In the genomic region with DNA sequence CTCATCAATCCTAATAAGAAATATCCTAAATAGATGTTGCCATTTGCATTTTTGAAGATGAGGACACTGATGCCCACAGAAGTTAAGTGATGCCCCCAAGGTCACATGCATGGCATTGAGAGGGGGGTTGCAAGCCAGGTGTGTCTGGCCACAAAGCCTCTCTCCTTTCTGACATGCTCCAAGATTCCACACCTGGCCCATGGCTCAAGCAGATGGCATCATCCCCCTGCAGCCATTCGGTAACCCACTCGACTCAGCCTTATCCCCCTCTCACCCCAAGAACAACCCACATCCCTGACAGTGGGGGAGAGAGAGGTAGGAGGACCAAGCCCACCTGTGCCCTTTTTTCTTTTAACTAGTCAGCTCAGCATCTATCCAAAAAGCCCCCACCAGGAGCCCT, we compare ENCODE assay signal across 29 cellular contexts. TPM values are rescaled to one million over a fixed set of nuclear protein-coding genes. Genes with fewer than 3 reads are reported as not detected.
"Had no signal": no experiment of that assay in that cellular context is flagged by ENCODE, and none has a peak within 500 bp of the region (broad histone marks: within the 10 kb centered on the region; RNA-seq: fewer than 3 reads in every experiment).

No MANE protein-coding gene starts in this region.

- H3K27ac ChIP-seq: ascending aorta, breast epithelium, cardiac muscle cell, esophagus muscularis mucosa, foreskin keratinocyte, gastrocnemius medialis, heart left ventricle had no signal

- H3K36me3 ChIP-seq: ascending aorta, breast epithelium, cardiac muscle cell, esophagus muscularis mucosa, gastrocnemius medialis, heart left ventricle had no signal

- H3K27me3 ChIP-seq: ascending aorta, breast epithelium, cardiac muscle cell, foreskin keratinocyte had no signal

- H3K9me3 ChIP-seq: ascending aorta, breast epithelium, esophagus muscularis mucosa, gastrocnemius medialis, heart left ventricle had no signal

- DNase-seq: activated CD4-positive, alpha-beta memory T cell treated with anti-CD3 and anti-CD28 coated beads for 36 hours; activated CD4-positive, alpha-beta T cell treated with anti-CD3 and anti-CD28 coated beads for 36 hours; activated CD4-positive, alpha-beta T cell treated with anti-CD3 and anti-CD28 coated beads, Interleukin-2, amount 10 ng/mL, durations not matched to agents 24 days and 14 days; activated CD4-positive, CD25-positive, alpha-beta regulatory T cell; activated CD4-positive, CD25-positive, alpha-beta regulatory T cell treated with anti-CD3 and anti-CD28 coated beads, Interleukin-2, amount 50 U/mL, for 72 hours; activated CD8-positive, alpha-beta T cell treated with anti-CD3 and anti-CD28 coated beads, Interleukin-2, amount 10 ng/mL, durations not matched to agents 7 days and 5 days; activated gamma-delta T cell; activated naive CD4-positive, alpha-beta T cell; activated naive CD4-positive, alpha-beta T cell treated with anti-CD3 and anti-CD28 coated beads, Interleukin-2, amount 10 ng/mL, durations not matched to agents 7 days and 5 days; activated naive CD8-positive, alpha-beta T cell treated with anti-CD3 and anti-CD28 coated beads, Interleukin-2, amount 10 ng/mL, durations not matched to agents 7 days and 5 days; activated T-cell treated with anti-CD3 and anti-CD28 coated beads for 4 hours; activated T-cell treated with anti-CD3 and anti-CD28 coated beads, Interleukin-2, amount 50 U/mL, for 24 hours; activated T-cell treated with anti-CD3 and anti-CD28 coated beads, Interleukin-2, amount 50 U/mL, for 72 hours; cortex of kidney; dermis blood vessel endothelial cell; effector CD4-positive, alpha-beta T cell; effector memory CD8-positive, alpha-beta T cell; erythroblast; foreskin keratinocyte; gastrocnemius medialis; glutamatergic neuron; heart left ventricle; T-helper 1 cell; T-helper 17 cell; T1000 had no signal

- H3K4me3 ChIP-seq: ascending aorta, breast epithelium, cardiac muscle cell, esophagus muscularis mucosa, gastrocnemius medialis, heart left ventricle had no signal

- H3K4me1 ChIP-seq: ascending aorta, breast epithelium, foreskin keratinocyte had no signal

RNA-seq across cellular contexts. Expression of gene TEX51, which starts 16.5 kb away (rescaled TPM):
- polyA plus RNA-seq: cardiac muscle cell, foreskin keratinocyte, heart left ventricle had no signal
